1 cellular context compared by ENCODE assay signal in the genomic region with DNA sequence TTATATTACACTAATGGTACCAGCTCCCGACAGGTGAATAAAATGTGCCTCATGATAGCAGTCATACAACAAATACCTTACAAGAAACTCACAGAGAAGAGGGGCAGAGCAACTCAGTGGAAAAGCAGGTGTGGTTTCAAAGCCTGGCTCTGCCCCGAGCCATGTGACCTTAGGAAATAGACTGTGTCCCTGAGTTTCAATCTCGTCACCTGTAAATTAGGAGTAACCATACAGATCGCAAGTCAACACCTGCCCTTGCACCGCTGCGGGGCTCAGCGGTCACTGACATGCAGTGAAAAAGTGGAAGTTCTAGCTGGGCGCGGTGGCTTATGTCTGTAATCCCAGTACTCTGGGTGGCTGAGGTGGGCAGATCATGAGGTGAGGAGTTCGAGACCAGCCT.
TF ChIP-seq lines count a peak whose summit lies in the region.

No MANE protein-coding gene starts in this region.

TF ChIP-seq in GM23338, 12 proteins besides CTCF, POLR2A, EP300 and RAD21:
- no peak for TF ChIP-seq ZNF462 (CRISPR knock-in tag; IDR thresholded peaks at IDR 0.05)
- TF ChIP-seq ZNF331 (CRISPR knock-in tag; IDR thresholded peaks at IDR 0.05; ENCODE audit: low read depth), result no peak
- no peak for TF ChIP-seq JUNB (IDR thresholded peaks at IDR 0.05; ENCODE audit: unreplicated experiment)
- TF ChIP-seq CREB1 (CRISPR knock-in tag; IDR thresholded peaks at IDR 0.05; ENCODE audit: low read depth), result no peak
- TF ChIP-seq NANOG (IDR thresholded peaks at IDR 0.05; ENCODE audit: borderline replicate concordance), result no peak
- TF ChIP-seq EZH2phosphoT487 (IDR thresholded peaks at IDR 0.05; ENCODE audit: unreplicated experiment), result no peak
- no peak for TF ChIP-seq POLR2AphosphoS5 (IDR thresholded peaks at IDR 0.05; ENCODE audit: low read depth)
- no peak for TF ChIP-seq ZNF114 (CRISPR knock-in tag; IDR thresholded peaks at IDR 0.05)
- no peak for TF ChIP-seq STAT1 (IDR thresholded peaks at IDR 0.05; ENCODE audit: unreplicated experiment)
- TF ChIP-seq, protein P1, sequence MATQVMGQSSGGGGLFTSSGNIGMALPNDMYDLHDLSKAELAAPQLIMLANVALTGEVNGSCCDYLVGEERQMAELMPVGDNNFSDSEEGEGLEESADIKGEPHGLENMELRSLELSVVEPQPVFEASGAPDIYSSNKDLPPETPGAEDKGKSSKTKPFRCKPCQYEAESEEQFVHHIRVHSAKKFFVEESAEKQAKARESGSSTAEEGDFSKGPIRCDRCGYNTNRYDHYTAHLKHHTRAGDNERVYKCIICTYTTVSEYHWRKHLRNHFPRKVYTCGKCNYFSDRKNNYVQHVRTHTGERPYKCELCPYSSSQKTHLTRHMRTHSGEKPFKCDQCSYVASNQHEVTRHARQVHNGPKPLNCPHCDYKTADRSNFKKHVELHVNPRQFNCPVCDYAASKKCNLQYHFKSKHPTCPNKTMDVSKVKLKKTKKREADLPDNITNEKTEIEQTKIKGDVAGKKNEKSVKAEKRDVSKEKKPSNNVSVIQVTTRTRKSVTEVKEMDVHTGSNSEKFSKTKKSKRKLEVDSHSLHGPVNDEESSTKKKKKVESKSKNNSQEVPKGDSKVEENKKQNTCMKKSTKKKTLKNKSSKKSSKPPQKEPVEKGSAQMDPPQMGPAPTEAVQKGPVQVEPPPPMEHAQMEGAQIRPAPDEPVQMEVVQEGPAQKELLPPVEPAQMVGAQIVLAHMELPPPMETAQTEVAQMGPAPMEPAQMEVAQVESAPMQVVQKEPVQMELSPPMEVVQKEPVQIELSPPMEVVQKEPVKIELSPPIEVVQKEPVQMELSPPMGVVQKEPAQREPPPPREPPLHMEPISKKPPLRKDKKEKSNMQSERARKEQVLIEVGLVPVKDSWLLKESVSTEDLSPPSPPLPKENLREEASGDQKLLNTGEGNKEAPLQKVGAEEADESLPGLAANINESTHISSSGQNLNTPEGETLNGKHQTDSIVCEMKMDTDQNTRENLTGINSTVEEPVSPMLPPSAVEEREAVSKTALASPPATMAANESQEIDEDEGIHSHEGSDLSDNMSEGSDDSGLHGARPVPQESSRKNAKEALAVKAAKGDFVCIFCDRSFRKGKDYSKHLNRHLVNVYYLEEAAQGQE (IDR thresholded peaks at IDR 0.05; ENCODE audit: unreplicated experiment), result no peak
- TF ChIP-seq EZH2 (IDR thresholded peaks at IDR 0.05; ENCODE audit: low read depth, unreplicated experiment), result no peak
- TF ChIP-seq ETS1 (IDR thresholded peaks at IDR 0.05), result no peak
